1 cellular context compared by ENCODE assay signal in genomic region chr19:14048439-14049153, GRCh38.
TF ChIP-seq lines count a peak whose summit lies in the region.

No MANE protein-coding gene starts in this region.

TF ChIP-seq in endothelial cell of umbilical vein, 7 proteins besides CTCF, POLR2A, EP300 and RAD21:
- no peak for TF ChIP-seq FOS (IDR thresholded peaks at IDR 0.05; ENCODE audit: borderline replicate concordance, insufficient read depth, low read length)
- no peak for TF ChIP-seq GATA2 (IDR thresholded peaks at IDR 0.05; ENCODE audit: insufficient read depth, insufficient read length, low read depth, low read length)
- no peak for TF ChIP-seq POLR2AphosphoS5 (IDR thresholded peaks at IDR 0.05; ENCODE audit: insufficient read depth, low read depth, low read length)
- TF ChIP-seq JUN (IDR thresholded peaks at IDR 0.05; ENCODE audit: borderline replicate concordance, insufficient read depth, insufficient read length, low read depth) = no peak
- no peak for TF ChIP-seq MAX (IDR thresholded peaks at IDR 0.05; ENCODE audit: insufficient read depth, insufficient read length)
- TF ChIP-seq MYC (IDR thresholded peaks at IDR 0.05; ENCODE audit: low read depth, low read length) = no peak
- no peak for TF ChIP-seq EZH2 (IDR thresholded peaks at IDR 0.05; ENCODE audit: borderline replicate concordance, low read depth, low read length, severe bottlenecking)
